ENCODE assay signal across 9 cellular contexts in the genomic region with DNA sequence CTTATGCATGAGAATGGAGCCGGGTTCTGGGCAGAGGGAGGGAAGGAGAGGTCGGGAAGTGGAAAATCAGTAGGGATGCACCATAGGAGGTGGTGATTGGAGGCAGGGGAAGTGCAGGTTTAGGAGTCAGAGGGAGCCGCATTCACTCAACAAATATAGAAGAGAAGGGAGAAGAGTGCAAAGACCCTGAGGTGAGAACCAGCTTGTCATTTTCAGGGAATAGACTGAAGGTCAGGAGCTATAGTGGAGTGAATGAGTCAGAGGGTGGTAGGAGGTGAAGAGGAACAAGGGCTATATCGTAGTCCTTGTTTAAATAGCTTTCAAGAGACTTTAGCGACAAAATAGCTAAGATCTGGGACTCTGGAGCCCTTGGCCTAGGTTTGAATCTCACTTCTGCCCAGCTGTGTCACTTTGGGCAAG. TPM values are rescaled to one million over a fixed set of nuclear protein-coding genes. Genes with fewer than 3 reads are reported as not detected.
DNase-seq lines count a peak whose midpoint lies in the region; ATAC-seq and TF ChIP-seq lines count a peak whose summit lies in the region.
"Had no signal": no experiment of that assay in that cellular context is flagged by ENCODE, and none has a peak within 500 bp of the region (broad histone marks: within the 10 kb centered on the region; RNA-seq: fewer than 3 reads in every experiment).

No MANE protein-coding gene starts in this region.

- no peak for TF ChIP-seq POLR2A in thyroid gland (IDR thresholded peaks at IDR 0.05)

- peak overlapping the region; percentile 98 for H3K27ac ChIP-seq in layer of hippocampus (ENCODE audit: low read depth, low read length)
- peak overlapping the region; percentile 64 to 88 (median 70) for H3K27ac ChIP-seq in thyroid gland

- 14 to 15% methylated on average over 5 of the region's 5 CpGs for WGBS in thyroid gland, 2 donors

- peak overlapping the region in 2 of 3 donors; percentile 50 to 63 for H3K4me3 ChIP-seq in thyroid gland (replicated peaks in 1 of 3)

- peak overlapping the region; percentile 94 for H3K4me3 Mint-ChIP-seq in activated CD4-positive, alpha-beta T cell treated with anti-CD3 and anti-CD28 coated beads, Interleukin-2, amount 10 ng/mL, durations not matched to agents 24 days and 14 days
- H3K4me3 Mint-ChIP-seq in activated naive CD8-positive, alpha-beta T cell treated with anti-CD3 and anti-CD28 coated beads, Interleukin-2, amount 10 ng/mL, durations not matched to agents 7 days and 5 days: peak overlapping the region; percentile 98

- peaks cover 12 to 14% of the 10 kb centered on the region in 2 donors for H3K4me1 ChIP-seq in thyroid gland

- H3K27me3 Mint-ChIP-seq in activated CD4-positive, alpha-beta T cell treated with anti-CD3 and anti-CD28 coated beads, Interleukin-2, amount 10 ng/mL, durations not matched to agents 24 days and 14 days: no peaks in the 10 kb centered on the region
- no peaks in the 10 kb centered on the region for H3K27me3 Mint-ChIP-seq in activated naive CD8-positive, alpha-beta T cell treated with anti-CD3 and anti-CD28 coated beads, Interleukin-2, amount 10 ng/mL, durations not matched to agents 7 days and 5 days

- POLR2A ChIA-PET in activated naive CD8-positive, alpha-beta T cell treated with anti-CD3 and anti-CD28 coated beads, Interleukin-2, amount 10 ng/mL, durations not matched to agents 7 days and 5 days (lab: Charles Lee): interaction anchor here (0.6 to 4.4 kb wide), 20 partner anchors 9 to 587 kb away, joined by 3 to 92 read pairs (median 10); partner anchors contain the start of genes ACTMAP, COQ8B, EGLN2 and ITPKC

- no peaks in the 10 kb centered on the region for H3K9me3 Mint-ChIP-seq in activated CD4-positive, alpha-beta T cell treated with anti-CD3 and anti-CD28 coated beads, Interleukin-2, amount 10 ng/mL, durations not matched to agents 24 days and 14 days
- H3K9me3 Mint-ChIP-seq in activated naive CD8-positive, alpha-beta T cell treated with anti-CD3 and anti-CD28 coated beads, Interleukin-2, amount 10 ng/mL, durations not matched to agents 7 days and 5 days: no peaks in the 10 kb centered on the region

- H3K27me3 ChIP-seq in layer of hippocampus (ENCODE audit: control insufficient read depth, insufficient read depth, low read length) (no peaks in the 10 kb centered on the region), thyroid gland (no peaks in the 10 kb centered on the region)

- no peak for TF ChIP-seq CTCF in thyroid gland (IDR thresholded peaks at IDR 0.05)

- DNase-seq in activated CD4-positive, alpha-beta T cell treated with anti-CD3 and anti-CD28 coated beads, Interleukin-2, amount 10 ng/mL, durations not matched to agents 24 days and 14 days: no peak
- DNase-seq in activated CD4-positive, alpha-beta T cell treated with anti-CD3 and anti-CD28 coated beads, Interleukin-2, amount 50 U/mL, for 48 hours: no peak
- DNase-seq in activated naive CD8-positive, alpha-beta T cell treated with anti-CD3 and anti-CD28 coated beads, Interleukin-2, amount 10 ng/mL, durations not matched to agents 7 days and 5 days: no peak
- DNase-seq in thyroid gland (no peak), middle frontal gyrus (ENCODE audit: extremely low spot score, low spot score) (no peak), NCI-H187 (lab: John Stamatoyannopoulos, UW) (no peak)

- intact Hi-C loops in activated CD4-positive, alpha-beta T cell treated with anti-CD3 and anti-CD28 coated beads, Interleukin-2, amount 10 ng/mL, durations not matched to agents 24 days and 14 days (cut with micrococcal nuclease): loop anchor here (1.0 to 10.0 kb wide), 4 partner anchors 19 to 576 kb away; partner anchors contain the start of genes COQ8B and TGFB1
- intact Hi-C loops in thyroid gland (cut with DNase I): no loop called here

- H3K27ac Mint-ChIP-seq in activated CD4-positive, alpha-beta T cell treated with anti-CD3 and anti-CD28 coated beads, Interleukin-2, amount 10 ng/mL, durations not matched to agents 24 days and 14 days: peak overlapping the region; percentile 96
- H3K27ac Mint-ChIP-seq in activated naive CD8-positive, alpha-beta T cell treated with anti-CD3 and anti-CD28 coated beads, Interleukin-2, amount 10 ng/mL, durations not matched to agents 7 days and 5 days: peak overlapping the region; percentile 98

- peaks cover 0 to under 1% of the 10 kb centered on the region in 2 donors for H3K36me3 ChIP-seq in thyroid gland

- H3K9me3 ChIP-seq in thyroid gland: no peaks in the 10 kb centered on the region

- peaks cover 15% of the 10 kb centered on the region for H3K36me3 Mint-ChIP-seq in activated CD4-positive, alpha-beta T cell treated with anti-CD3 and anti-CD28 coated beads, Interleukin-2, amount 10 ng/mL, durations not matched to agents 24 days and 14 days (ENCODE audit: low read depth)
- peaks cover 24% of the 10 kb centered on the region for H3K36me3 Mint-ChIP-seq in activated naive CD8-positive, alpha-beta T cell treated with anti-CD3 and anti-CD28 coated beads, Interleukin-2, amount 10 ng/mL, durations not matched to agents 7 days and 5 days

- no peak for ATAC-seq in activated naive CD8-positive, alpha-beta T cell treated with anti-CD3 and anti-CD28 coated beads, Interleukin-2, amount 10 ng/mL, durations not matched to agents 7 days and 5 days (ENCODE audit: low read depth)
- ATAC-seq in GM18519 (IDR thresholded peaks at IDR 0.05; ENCODE audit: low FRiP score, unreplicated experiment): no peak

- peaks cover 56% of the 10 kb centered on the region for H3K4me1 Mint-ChIP-seq in activated CD4-positive, alpha-beta T cell treated with anti-CD3 and anti-CD28 coated beads, Interleukin-2, amount 10 ng/mL, durations not matched to agents 24 days and 14 days
- H3K4me1 Mint-ChIP-seq in activated naive CD8-positive, alpha-beta T cell treated with anti-CD3 and anti-CD28 coated beads, Interleukin-2, amount 10 ng/mL, durations not matched to agents 7 days and 5 days: peaks cover 34% of the 10 kb centered on the region

RNA-seq across cellular contexts. Expression of gene RAB4B, which starts 0.8 kb away (rescaled TPM):
- 36.3 and 41.0 TPM in 2 replicates for total RNA-seq in activated CD4-positive, alpha-beta T cell treated with anti-CD3 and anti-CD28 coated beads, Interleukin-2, amount 10 ng/mL, durations not matched to agents 24 days and 14 days
- 10 to 100 TPM; 53.1 to 57.7 TPM for total RNA-seq in activated naive CD8-positive, alpha-beta T cell treated with anti-CD3 and anti-CD28 coated beads, Interleukin-2, amount 10 ng/mL, durations not matched to agents 7 days and 5 days
- 10 to 100 TPM; 21.5 to 56.6 (median 31.5) TPM for total RNA-seq in thyroid gland

RNA-seq across cellular contexts. Expression of gene MIA, which starts 3.6 kb away (rescaled TPM):
- total RNA-seq in activated CD4-positive, alpha-beta T cell treated with anti-CD3 and anti-CD28 coated beads, Interleukin-2, amount 10 ng/mL, durations not matched to agents 24 days and 14 days: 0.56 TPM in 1 of 2 replicates, not detected in the other
- total RNA-seq in activated naive CD8-positive, alpha-beta T cell treated with anti-CD3 and anti-CD28 coated beads, Interleukin-2, amount 10 ng/mL, durations not matched to agents 7 days and 5 days: 1 to 10 TPM; 3.0 TPM
- not detected for total RNA-seq in thyroid gland
- total RNA-seq: Daoy had no signal

RNA-seq across cellular contexts. Expression of gene EGLN2, which starts 20.1 kb away (rescaled TPM):
- total RNA-seq in activated CD4-positive, alpha-beta T cell treated with anti-CD3 and anti-CD28 coated beads, Interleukin-2, amount 10 ng/mL, durations not matched to agents 24 days and 14 days: 88.9 and 94.4 TPM in 2 replicates
- total RNA-seq in activated naive CD8-positive, alpha-beta T cell treated with anti-CD3 and anti-CD28 coated beads, Interleukin-2, amount 10 ng/mL, durations not matched to agents 7 days and 5 days: 100 to 1,000 TPM; 158 to 159 TPM
- 100 to 1,000 TPM in 2 of 4 donors, 10 to 100 TPM in 2; 94.2 to 120 (median 105) TPM for total RNA-seq in thyroid gland

RNA-seq across cellular contexts. Expression of gene SNRPA, which starts 27.9 kb away (rescaled TPM):
- 268 and 273 TPM in 2 replicates for total RNA-seq in activated CD4-positive, alpha-beta T cell treated with anti-CD3 and anti-CD28 coated beads, Interleukin-2, amount 10 ng/mL, durations not matched to agents 24 days and 14 days
- total RNA-seq in activated naive CD8-positive, alpha-beta T cell treated with anti-CD3 and anti-CD28 coated beads, Interleukin-2, amount 10 ng/mL, durations not matched to agents 7 days and 5 days: 100 to 1,000 TPM; 145 to 157 TPM
- total RNA-seq in thyroid gland: 10 to 100 TPM; 38.2 to 80.5 (median 55.1) TPM

RNA-seq across cellular contexts. Expression of gene ACTMAP, which starts 28.6 kb away (rescaled TPM):
- 8.6 and 9.4 TPM in 2 replicates for total RNA-seq in activated CD4-positive, alpha-beta T cell treated with anti-CD3 and anti-CD28 coated beads, Interleukin-2, amount 10 ng/mL, durations not matched to agents 24 days and 14 days
- 10 to 100 TPM; 13.5 to 15.6 TPM for total RNA-seq in activated naive CD8-positive, alpha-beta T cell treated with anti-CD3 and anti-CD28 coated beads, Interleukin-2, amount 10 ng/mL, durations not matched to agents 7 days and 5 days
- total RNA-seq in thyroid gland: 1 to 10 TPM; 3.3 to 8.5 (median 4.5) TPM
